ENCODE assay signal across 22 cellular contexts in genomic region chr22:39593931-39594285, GRCh38. TPM values are rescaled to one million over a fixed set of nuclear protein-coding genes. Genes with fewer than 3 reads are reported as not detected.
A peak's percentile ranks its signal among the peaks of the same experiment; 100 is the strongest.
DNase-seq lines count a peak whose midpoint lies in the region; ATAC-seq, FAIRE-seq and TF ChIP-seq lines count a peak whose summit lies in the region.
"Had no signal": no experiment of that assay in that cellular context is flagged by ENCODE, and none has a peak within 500 bp of the region (broad histone marks: within the 10 kb centered on the region; RNA-seq: fewer than 3 reads in every experiment).

No MANE protein-coding gene starts in this region.

- WGBS in A549 (ENCODE audit: missing lambda C conversion rate), result 76% methylated on average over 5 of the region's 6 CpGs
- 67% methylated on average over 3 of the region's 6 CpGs; no CpG with 5 or more reads in 1 of the 2 experiments for WGBS in IMR-90 (ENCODE audit: extremely low coverage in 2 of 2, insufficient read length in 1 of 2), 2 experiments

- peaks cover 3% of the 10 kb centered on the region for H3K9me3 Mint-ChIP-seq in glutamatergic neuron (ENCODE audit: unreplicated experiment)
- H3K9me3 Mint-ChIP-seq in stimulated activated effector memory CD8-positive, alpha-beta T cell treated with anti-CD3 and anti-CD28 coated beads, Interleukin-12 subunit alpha, Interleukin-12 subunit beta, amount 100 ng/mL, for 72 hours, result no peaks in the 10 kb centered on the region
- H3K9me3 Mint-ChIP-seq: CD8-positive, alpha-beta T cell had no signal

- intact Hi-C loops in IMR-90 (cut with micrococcal nuclease), result no loop called here

- H3K4me1 Mint-ChIP-seq in glutamatergic neuron (ENCODE audit: low read depth, unreplicated experiment), result peaks cover 19% of the 10 kb centered on the region
- peaks cover 19% of the 10 kb centered on the region for H3K4me1 Mint-ChIP-seq in stimulated activated effector memory CD8-positive, alpha-beta T cell treated with anti-CD3 and anti-CD28 coated beads, Interleukin-12 subunit alpha, Interleukin-12 subunit beta, amount 100 ng/mL, for 72 hours

- H4K91ac ChIP-seq in IMR-90 (ENCODE audit: insufficient read depth, low read depth, low read length), result no peak overlapping the region

- no peak overlapping the region for H3K4me3 ChIP-seq in A549
- no peak overlapping the region for H3K4me3 ChIP-seq in IMR-90 (ENCODE audit: insufficient read depth, low read depth, low read length)
- H3K4me3 ChIP-seq: HAP-1 had no signal

- no peak for ATAC-seq in A549
- no peak for ATAC-seq in IMR-90 (ENCODE audit: low read depth)
- no peak for ATAC-seq in stimulated activated effector memory CD8-positive, alpha-beta T cell treated with anti-CD3 and anti-CD28 coated beads, Interleukin-12 subunit alpha, Interleukin-12 subunit beta, amount 100 ng/mL, for 72 hours
- no peak for ATAC-seq in stimulated activated naive CD8-positive, alpha-beta T cell treated with anti-CD3 and anti-CD28 coated beads, Interleukin-15, Interleukin-2, amounts not matched to agents 100 U/mL and 50 U/mL, for 24 hours
- ATAC-seq in HG03095 (IDR thresholded peaks at IDR 0.05; ENCODE audit: unreplicated experiment), result no peak
- ATAC-seq: CD8-positive, alpha-beta T cell had no signal

- H2AK9ac ChIP-seq in IMR-90 (replicated peaks; ENCODE audit: low read depth, low read length, poor library complexity), result no peak overlapping the region

- no peak overlapping the region for H3K4me3 Mint-ChIP-seq in glutamatergic neuron (ENCODE audit: unreplicated experiment)
- H3K4me3 Mint-ChIP-seq in stimulated activated effector memory CD8-positive, alpha-beta T cell treated with anti-CD3 and anti-CD28 coated beads, Interleukin-12 subunit alpha, Interleukin-12 subunit beta, amount 100 ng/mL, for 72 hours, result no peak overlapping the region
- H3K4me3 Mint-ChIP-seq: CD14-positive monocyte; CD8-positive, alpha-beta T cell had no signal

- H3K23ac ChIP-seq in IMR-90 (ENCODE audit: low read depth, low read length), result no peak overlapping the region

- TF ChIP-seq RAD21 in A549 (conservative IDR thresholded peaks at IDR 0.05 in 1 of 2, IDR thresholded peaks at IDR 0.05 in 1 of 2), result no peak
- TF ChIP-seq RAD21 in IMR-90 (IDR thresholded peaks at IDR 0.05; ENCODE audit: low read length), result no peak

- POLR2A ChIA-PET in A549 (lab: Yijun Ruan, JAX), result no interaction called here
- POLR2A ChIA-PET in IMR-90 (lab: Charles Lee; ENCODE audit: unreplicated experiment), result no interaction called here

- H3K4me1 ChIP-seq in A549, result peaks cover 23% of the 10 kb centered on the region
- peaks cover 10% of the 10 kb centered on the region for H3K4me1 ChIP-seq in IMR-90 (ENCODE audit: control insufficient read depth, insufficient read depth, low read length)
- H3K4me1 ChIP-seq: HAP-1 had no signal

- dilution Hi-C loops in IMR-90 (cut with HindIII; ENCODE audit: low sequenced_read_pairs, unreplicated experiment), result no loop called here

- peaks cover 19% of the 10 kb centered on the region for H3K27me3 Mint-ChIP-seq in glutamatergic neuron (ENCODE audit: unreplicated experiment)

- H3K27ac ChIP-seq in A549 (peak overlapping the region; percentile 55 to 85), IMR-90 (ENCODE audit: insufficient read depth, low read length) (no peak overlapping the region)
- H3K27ac ChIP-seq: 22Rv1, HL-60 had no signal

- in situ Hi-C loops in IMR-90 (cut with MboI; ENCODE audit: low sequenced_read_pairs), result no loop called here

- BruUV-seq in IMR-90 (replicated peaks; lab: Mats Ljungman, UMichigan), result no TSS peak

- no peaks in the 10 kb centered on the region for H3K36me3 ChIP-seq in IMR-90 (ENCODE audit: control insufficient read depth, insufficient read depth, low read length)
- H3K36me3 ChIP-seq: HAP-1 had no signal

- no peak for TF ChIP-seq POLR2A in A549 (IDR thresholded peaks at IDR 0.05; ENCODE audit: low read length)
- no peak for TF ChIP-seq POLR2A in IMR-90 (IDR thresholded peaks at IDR 0.05; ENCODE audit: low read depth, low read length)

- no peaks in the 10 kb centered on the region for H3K79me1 ChIP-seq in IMR-90 (ENCODE audit: low read depth in 1 of 2, low read length in 2 of 2)

- H4K5ac ChIP-seq in IMR-90 (ENCODE audit: low read depth, low read length), result no peak overlapping the region

- no peak overlapping the region for H4K8ac ChIP-seq in IMR-90 (ENCODE audit: low read depth in 2 of 2, low read length in 2 of 2)

- no peak for DNase-seq in A549 (ENCODE audit: low read depth in 1 of 2, low spot score in 1 of 2)
- DNase-seq in IMR-90, result no peak
- DNase-seq in glutamatergic neuron, result no peak
- DNase-seq in stimulated activated effector memory CD8-positive, alpha-beta T cell treated with anti-CD3 and anti-CD28 coated beads, Interleukin-12 subunit alpha, Interleukin-12 subunit beta, amount 100 ng/mL, for 72 hours (ENCODE audit: low spot score in 2 of 2), result no peak
- no peak for DNase-seq in cortex of kidney (lab: John Stamatoyannopoulos, UW)
- no peak for DNase-seq in stimulated activated naive CD8-positive, alpha-beta T cell treated with anti-CD3 and anti-CD28 coated beads, Interleukin-15, Interleukin-2, amounts not matched to agents 100 U/mL and 50 U/mL, for 24 hours
- DNase-seq in mesenteric fat pad (ENCODE audit: low spot score), result no peak
- DNase-seq: CD8-positive, alpha-beta T cell; COR-L47; DMS153; DMS79 treated with DMSO at 0.1 percent for 48 hours; EL; KBM-7 had no signal

- no peak overlapping the region for H2AFZ ChIP-seq in IMR-90 (replicated peaks; ENCODE audit: low read length, poor library complexity)

- H3K56ac ChIP-seq in IMR-90 (ENCODE audit: extremely low read depth, insufficient read depth, low read length), result no peak overlapping the region

- H3K9me1 ChIP-seq in IMR-90 (ENCODE audit: insufficient read depth, low read length), result peaks cover 6% of the 10 kb centered on the region; the same call in 1 of the 2 replicates

- no peak overlapping the region for H3K14ac ChIP-seq in IMR-90 (replicated peaks; ENCODE audit: low read depth, low read length)

- no peak overlapping the region for H2BK120ac ChIP-seq in IMR-90 (ENCODE audit: low read depth, low read length)

- no peaks in the 10 kb centered on the region for H3K36me3 Mint-ChIP-seq in glutamatergic neuron (ENCODE audit: unreplicated experiment)
- no peaks in the 10 kb centered on the region for H3K36me3 Mint-ChIP-seq in stimulated activated effector memory CD8-positive, alpha-beta T cell treated with anti-CD3 and anti-CD28 coated beads, Interleukin-12 subunit alpha, Interleukin-12 subunit beta, amount 100 ng/mL, for 72 hours
- H3K36me3 Mint-ChIP-seq: CD8-positive, alpha-beta T cell had no signal

- no peak for TF ChIP-seq CTCF in A549 (IDR thresholded peaks at IDR 0.05)
- TF ChIP-seq CTCF in IMR-90 (conservative IDR thresholded peaks at IDR 0.05; ENCODE audit: low read depth, low read length), result no peak
- TF ChIP-seq CTCF in glutamatergic neuron (IDR thresholded peaks at IDR 0.05; ENCODE audit: partially characterized antibody, unreplicated experiment), result no peak

- H4K20me1 ChIP-seq in IMR-90 (ENCODE audit: insufficient read depth, low read length), result no peaks in the 10 kb centered on the region

- FAIRE-seq in A549 (lab: Jason Lieb, UNC), result no peak
- FAIRE-seq: D721Med, G401.6, GM12892, H1 had no signal

- 0 out of 2 replicates have a peak overlapping the region, but pooled peaks have one; percentile 11 for H2AK5ac ChIP-seq in IMR-90 (ENCODE audit: low read depth, low read length)

- H2BK5ac ChIP-seq in IMR-90 (ENCODE audit: low read depth, low read length, poor library complexity, severe bottlenecking), result no peak overlapping the region

- no peak for TF ChIP-seq EP300 in A549 (IDR thresholded peaks at IDR 0.05)

- H3K9me3 ChIP-seq in A549 (no peaks in the 10 kb centered on the region), IMR-90 (ENCODE audit: control insufficient read depth, insufficient read depth, low read length) (no peaks in the 10 kb centered on the region)
- H3K9me3 ChIP-seq: HAP-1 had no signal

- peak overlapping the region; percentile 40 for H3K27ac Mint-ChIP-seq in glutamatergic neuron (ENCODE audit: unreplicated experiment)
- H3K27ac Mint-ChIP-seq in stimulated activated effector memory CD8-positive, alpha-beta T cell treated with anti-CD3 and anti-CD28 coated beads, Interleukin-12 subunit alpha, Interleukin-12 subunit beta, amount 100 ng/mL, for 72 hours, result peak overlapping the region; percentile 5
- H3K27ac Mint-ChIP-seq: CD8-positive, alpha-beta T cell had no signal

- H2BK15ac ChIP-seq in IMR-90 (ENCODE audit: low read depth, low read length), result no peak overlapping the region

- H2BK20ac ChIP-seq in IMR-90 (ENCODE audit: low read depth, low read length), result no peak overlapping the region

- no peak overlapping the region for H3K18ac ChIP-seq in IMR-90 (ENCODE audit: low read depth, low read length)

- H3K4me2 ChIP-seq in A549 (no peak overlapping the region; the same call in 2 of the 3 replicates), IMR-90 (ENCODE audit: low read depth, low read length) (no peak overlapping the region)

- CTCF ChIA-PET in A549 (lab: Yijun Ruan, JAX) (interaction anchor here (1.3 to 1.6 kb wide), 2 partner anchors 59 to 442 kb away, joined by 3 to 4 read pairs; no protein-coding TSS in a partner anchor), IMR-90 (lab: Yijun Ruan, JAX) (no interaction called here)

- H3K4ac ChIP-seq in IMR-90 (ENCODE audit: low read depth, low read length), result no peak overlapping the region

- H3K27me3 ChIP-seq in IMR-90 (ENCODE audit: control insufficient read depth, insufficient read depth, low read length), result peaks cover 21% of the 10 kb centered on the region

- no peak overlapping the region for H3K9ac ChIP-seq in IMR-90 (ENCODE audit: low read depth, low read length)

TF ChIP-seq in IMR-90, 13 proteins besides CTCF, POLR2A, EP300 and RAD21 (continues in another document):
- TF ChIP-seq MAZ (IDR thresholded peaks at IDR 0.05; ENCODE audit: borderline replicate concordance, low read depth, low read length) (no peak), RCOR1 (IDR thresholded peaks at IDR 0.05; ENCODE audit: insufficient replicate concordance, low read length) (no peak), FOS (IDR thresholded peaks at IDR 0.05; ENCODE audit: low read depth, low read length) (no peak), MXI1 (IDR thresholded peaks at IDR 0.05; ENCODE audit: borderline replicate concordance, low read depth, low read length) (no peak), RFX5 (IDR thresholded peaks at IDR 0.05; ENCODE audit: low read depth, low read length) (no peak), NFE2L2 (IDR thresholded peaks at IDR 0.05; ENCODE audit: low read depth, low read length) (no peak)

RNA-seq across cellular contexts. Expression of gene CACNA1I, which starts 23.4 kb away (rescaled TPM):
- 0.03 and 0.07 TPM in 2 replicates for polyA plus RNA-seq in A549 (2011; rRNA removed)
- 0.01 and 0.04 TPM in 2 replicates for polyA plus RNA-seq in A549 (2012; cell fraction: cytosol; rRNA removed)
- 0.11 and 0.16 TPM in 2 replicates for polyA plus RNA-seq in A549 (2012; cell fraction: nucleus; rRNA removed)
- polyA plus RNA-seq in A549 (2017; fragmentation: RNase III; extraction: RNeasy Plus Mini Kit Qiagen cat#74134 plus additional on column Dnase treatment), result 0.12 to 0.17 TPM (median 0.13 TPM) in 3 replicates
- under 0.01 and 0.17 TPM in 2 replicates for polyA minus RNA-seq in A549 (2011; rRNA and poly(A)+ RNA removed)
- under 0.01 TPM in 1 of 2 replicates, not detected in the other for total RNA-seq in IMR-90 (2012; rRNA removed)
- polyA plus RNA-seq in IMR-90 (2012; rRNA removed), result 0.01 and 0.02 TPM in 2 replicates
- 0.01 TPM in 2 replicates for polyA plus RNA-seq in IMR-90 (2012; cell fraction: cytosol; rRNA removed)
- 0.03 and 0.05 TPM in 2 replicates for polyA plus RNA-seq in IMR-90 (2012; cell fraction: nucleus; rRNA removed; ENCODE audit: low replicate concordance)
- total RNA-seq in glutamatergic neuron (ENCODE audit: unreplicated experiment), result 0.12 TPM
- total RNA-seq in mesenteric fat pad, result 0.10 TPM
- polyA plus RNA-seq: CD14-positive monocyte had no signal
